In the genomic region with DNA sequence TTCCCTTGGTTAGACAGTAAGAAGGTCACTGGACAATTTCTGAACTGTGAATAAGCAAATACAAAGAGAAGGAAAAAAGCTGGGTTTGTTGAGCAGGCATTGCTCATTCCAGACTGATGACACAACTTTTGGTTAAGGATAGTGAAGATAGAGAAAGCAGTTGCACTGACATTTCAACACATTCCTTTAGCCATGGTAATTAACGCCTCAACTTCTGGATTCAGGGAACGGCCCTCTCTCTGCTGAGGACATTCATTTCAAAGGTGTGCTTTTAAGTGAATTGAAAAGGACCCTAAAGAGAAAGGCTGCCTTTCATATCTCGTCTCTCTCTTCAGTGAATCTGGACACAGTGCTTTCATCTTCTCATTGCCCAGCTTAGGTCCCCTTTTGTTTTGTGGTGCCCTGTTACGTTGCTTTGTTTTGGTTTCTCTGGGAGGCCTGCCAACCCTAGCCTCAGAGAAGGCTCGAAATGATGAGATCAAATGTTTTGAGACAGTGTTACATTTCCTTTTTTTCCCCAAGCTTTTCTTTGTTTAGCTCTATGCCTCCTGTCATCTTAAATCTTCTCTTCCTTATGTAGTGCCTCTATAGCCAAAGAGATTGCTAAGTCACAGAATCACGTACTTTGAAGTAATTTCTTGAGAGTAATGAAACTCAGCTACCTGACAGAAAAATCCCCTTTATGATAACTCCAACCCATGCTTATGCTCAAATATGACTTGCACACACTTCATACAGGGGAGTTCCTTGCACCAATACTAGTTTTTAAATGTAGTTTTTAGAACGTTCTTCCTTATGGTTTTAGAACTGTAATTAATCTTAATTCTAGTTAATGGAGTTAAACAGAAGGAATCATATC, we compare ENCODE assay signal across 8 cellular contexts.
DNase-seq lines count a peak whose midpoint lies in the region; ATAC-seq lines count a peak whose summit lies in the region.

No MANE protein-coding gene starts in this region.

- peak overlapping the region; percentile 68 for H3K27ac Mint-ChIP-seq in activated naive CD4-positive, alpha-beta T cell treated with anti-CD3 and anti-CD28 coated beads for 36 hours

- WGBS in urinary bladder = 27% methylated on average over 7 of the region's 7 CpGs

- H3K36me3 Mint-ChIP-seq in activated naive CD4-positive, alpha-beta T cell treated with anti-CD3 and anti-CD28 coated beads for 36 hours (ENCODE audit: low read depth) = no peaks in the 10 kb centered on the region

- peak overlapping the region; percentile 60 for H3K27ac ChIP-seq in urinary bladder (ENCODE audit: low read depth)

- H3K4me1 Mint-ChIP-seq in activated naive CD4-positive, alpha-beta T cell treated with anti-CD3 and anti-CD28 coated beads for 36 hours (ENCODE audit: low read depth) = peaks cover 37% of the 10 kb centered on the region

- no peaks in the 10 kb centered on the region for H3K9me3 Mint-ChIP-seq in activated naive CD4-positive, alpha-beta T cell treated with anti-CD3 and anti-CD28 coated beads for 36 hours

- CTCF ChIA-PET in activated naive CD4-positive, alpha-beta T cell treated with anti-CD3 and anti-CD28 coated beads for 36 hours (lab: Charles Lee) = interaction anchor here (0.8 to 1.4 kb wide), 4 partner anchors 15 to 173 kb away, joined by 3 to 7 read pairs (median 3); no protein-coding TSS in a partner anchor

- no peaks in the 10 kb centered on the region for H3K36me3 ChIP-seq in urinary bladder (ENCODE audit: insufficient read depth)

- DNase-seq in GM04503 (ENCODE audit: low read depth) = peak; percentile 87
- DNase-seq in activated naive CD4-positive, alpha-beta T cell treated with anti-CD3 and anti-CD28 coated beads for 36 hours = peak; percentile 80
- DNase-seq in iPS-NIHi7 (ENCODE audit: extremely low spot score) = peak; percentile 41
- no peak for DNase-seq in UCSD-AML1 (lab: John Stamatoyannopoulos, UW; ENCODE audit: unreplicated experiment)

- H3K4me1 ChIP-seq in urinary bladder (ENCODE audit: insufficient read depth) = no peaks in the 10 kb centered on the region

- intact Hi-C loops in activated naive CD4-positive, alpha-beta T cell treated with anti-CD3 and anti-CD28 coated beads for 36 hours (cut with micrococcal nuclease) = loop anchor here (1.0 to 5.0 kb wide), 10 partner anchors 15 to 661 kb away; partner anchors contain the start of genes KLHL9 and MTAP

- peaks cover 2% of the 10 kb centered on the region for H3K27me3 Mint-ChIP-seq in activated naive CD4-positive, alpha-beta T cell treated with anti-CD3 and anti-CD28 coated beads for 36 hours (ENCODE audit: low read depth)

- ATAC-seq in HG03066 (IDR thresholded peaks at IDR 0.05; ENCODE audit: low read depth, unreplicated experiment) (peak; percentile 61), GM19455 (IDR thresholded peaks at IDR 0.05; ENCODE audit: unreplicated experiment) (no peak), HG03571 (IDR thresholded peaks at IDR 0.05; ENCODE audit: unreplicated experiment) (no peak)

- H3K4me3 Mint-ChIP-seq in activated naive CD4-positive, alpha-beta T cell treated with anti-CD3 and anti-CD28 coated beads for 36 hours = peak overlapping the region; percentile 3

- H3K4me3 ChIP-seq in urinary bladder (ENCODE audit: low read depth, low read length) = peak overlapping the region; percentile 0
